ENCODE assay signal across 8 cellular contexts in the genomic region with DNA sequence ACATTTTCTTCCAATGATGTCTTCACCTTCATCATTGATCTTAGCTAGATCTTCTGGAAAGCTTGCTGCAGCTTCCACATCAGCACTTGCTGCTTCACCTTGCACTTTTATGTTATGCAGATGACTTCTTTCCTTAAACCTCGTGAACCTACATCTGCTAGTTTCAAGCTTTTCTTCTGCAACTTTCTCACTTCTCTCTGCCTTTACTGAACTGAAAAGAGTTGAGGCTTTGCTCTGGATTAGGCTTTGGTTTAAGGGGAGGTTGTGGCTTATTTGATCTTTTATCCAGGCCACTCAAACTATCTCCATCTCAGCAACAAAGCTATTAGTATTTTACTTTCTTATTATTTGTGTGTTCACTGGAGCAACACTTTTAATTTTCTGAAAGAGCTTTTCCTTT.
"Had no signal": no experiment of that assay in that cellular context is flagged by ENCODE, and none has a peak within 500 bp of the region (broad histone marks: within the 10 kb centered on the region; RNA-seq: fewer than 3 reads in every experiment).

No MANE protein-coding gene starts in this region.

- H3K27ac ChIP-seq: HL-60 had no signal

- ATAC-seq: HepG2, K562 had no signal

- H3K36me3 Mint-ChIP-seq: IgD-negative memory B cell had no signal

- DNase-seq: IMR-90, KBM-7, KG1 had no signal

- H3K4me1 Mint-ChIP-seq: IgD-negative memory B cell had no signal

- H3K27ac Mint-ChIP-seq: IgD-negative memory B cell had no signal

- H3K4me3 Mint-ChIP-seq: IgD-negative memory B cell had no signal

- H3K4me3 ChIP-seq: K562 had no signal

- FAIRE-seq: HepG2, HTR-8/SVneo, K562 had no signal

- H3K27me3 Mint-ChIP-seq: IgD-negative memory B cell had no signal
